Comparison of ENCODE assay signal across 9 cellular contexts in the genomic region with DNA sequence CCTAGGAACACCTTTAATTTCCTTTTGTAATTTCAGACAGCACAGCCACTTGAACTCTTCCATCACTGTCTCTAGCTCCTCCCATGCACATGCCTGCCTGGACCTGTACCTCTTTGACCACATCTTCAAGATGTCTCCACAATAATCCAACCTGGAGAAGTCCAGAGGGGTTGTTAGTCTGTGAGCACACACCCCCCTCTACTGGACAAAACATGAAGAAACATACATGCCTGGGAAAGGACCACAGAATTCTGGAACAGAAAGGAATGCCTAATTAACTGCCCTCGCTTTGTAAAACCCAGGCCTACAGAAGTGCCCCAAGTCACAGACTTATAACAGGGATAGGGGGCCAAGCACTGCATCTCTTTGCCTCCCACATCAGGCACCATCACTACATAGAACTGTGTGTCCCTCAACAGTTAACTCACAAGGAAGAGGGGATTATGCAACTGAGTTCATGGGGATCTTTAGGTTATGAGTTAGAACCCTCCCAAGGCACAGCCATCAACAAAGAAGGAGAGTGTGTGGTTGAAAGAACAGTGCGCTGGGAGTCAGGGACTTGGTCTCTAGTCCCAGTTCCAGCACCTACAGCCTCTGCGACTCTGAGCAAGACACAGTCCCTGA.
DNase-seq lines count a peak whose midpoint lies in the region; ATAC-seq lines count a peak whose summit lies in the region.
"Had no signal": no experiment of that assay in that cellular context is flagged by ENCODE, and none has a peak within 500 bp of the region (broad histone marks: within the 10 kb centered on the region; RNA-seq: fewer than 3 reads in every experiment).

No MANE protein-coding gene starts in this region.

- peak; percentile 21 for DNase-seq in activated CD4-positive, alpha-beta T cell treated with anti-CD3 and anti-CD28 coated beads for 36 hours
- no peak for DNase-seq in activated CD4-positive, alpha-beta T cell treated with anti-CD3 and anti-CD28 coated beads, Interleukin-2, amount 50 U/mL, for 4 hours
- DNase-seq in NAMALWA (ENCODE audit: low spot score) (peak; percentile 52), UCSD-AML1 (lab: John Stamatoyannopoulos, UW; ENCODE audit: unreplicated experiment) (peak; percentile 30), left cardiac atrium (no peak)
- DNase-seq in activated CD8-positive, alpha-beta memory T cell treated with anti-CD3 and anti-CD28 coated beads, Interleukin-2, amount 10 ng/mL, durations not matched to agents 7 days and 5 days, result no peak

- ATAC-seq in activated CD4-positive, alpha-beta T cell treated with anti-CD3 and anti-CD28 coated beads for 36 hours, result peak; percentile 39
- ATAC-seq in left cardiac atrium (peak; percentile 34 to 62), HG03469 (IDR thresholded peaks at IDR 0.05; ENCODE audit: unreplicated experiment) (no peak)
- ATAC-seq in stimulated activated memory B cell treated with anti-CD40 and anti-IgM and Interleukin-4, amounts not matched to agents 10 μg/mL and 1 μg/mL and 100 μg/mL, for 72 hours, result peak; percentile 22
- no peak for ATAC-seq in activated CD8-positive, alpha-beta memory T cell treated with anti-CD3 and anti-CD28 coated beads, Interleukin-2, amount 10 ng/mL, durations not matched to agents 7 days and 5 days

- no peak overlapping the region for H3K4me3 Mint-ChIP-seq in activated CD4-positive, alpha-beta T cell treated with anti-CD3 and anti-CD28 coated beads for 36 hours
- H3K4me3 Mint-ChIP-seq in stimulated activated memory B cell treated with anti-CD40 and anti-IgM and Interleukin-4, amounts not matched to agents 10 μg/mL and 1 μg/mL and 100 μg/mL, for 72 hours, result no peak overlapping the region
- H3K4me3 Mint-ChIP-seq in activated CD8-positive, alpha-beta memory T cell treated with anti-CD3 and anti-CD28 coated beads, Interleukin-2, amount 10 ng/mL, durations not matched to agents 7 days and 5 days, result no peak overlapping the region
- H3K4me3 Mint-ChIP-seq: activated naive CD4-positive, alpha-beta T cell treated with anti-CD3 and anti-CD28 coated beads, Interleukin-2, amount 50 U/mL, for 24 hours had no signal

- peaks cover 1% of the 10 kb centered on the region for H3K4me1 Mint-ChIP-seq in activated CD4-positive, alpha-beta T cell treated with anti-CD3 and anti-CD28 coated beads for 36 hours
- H3K4me1 Mint-ChIP-seq in stimulated activated memory B cell treated with anti-CD40 and anti-IgM and Interleukin-4, amounts not matched to agents 10 μg/mL and 1 μg/mL and 100 μg/mL, for 72 hours, result no peaks in the 10 kb centered on the region
- H3K4me1 Mint-ChIP-seq in activated CD8-positive, alpha-beta memory T cell treated with anti-CD3 and anti-CD28 coated beads, Interleukin-2, amount 10 ng/mL, durations not matched to agents 7 days and 5 days, result no peaks in the 10 kb centered on the region

- H3K27ac Mint-ChIP-seq in activated CD4-positive, alpha-beta T cell treated with anti-CD3 and anti-CD28 coated beads for 36 hours, result no peak overlapping the region
- H3K27ac Mint-ChIP-seq in stimulated activated memory B cell treated with anti-CD40 and anti-IgM and Interleukin-4, amounts not matched to agents 10 μg/mL and 1 μg/mL and 100 μg/mL, for 72 hours, result no peak overlapping the region
- H3K27ac Mint-ChIP-seq in activated CD8-positive, alpha-beta memory T cell treated with anti-CD3 and anti-CD28 coated beads, Interleukin-2, amount 10 ng/mL, durations not matched to agents 7 days and 5 days, result no peak overlapping the region
- H3K27ac Mint-ChIP-seq: activated naive CD4-positive, alpha-beta T cell treated with anti-CD3 and anti-CD28 coated beads, Interleukin-2, amount 50 U/mL, for 24 hours had no signal

- no peaks in the 10 kb centered on the region for H3K27me3 Mint-ChIP-seq in activated CD4-positive, alpha-beta T cell treated with anti-CD3 and anti-CD28 coated beads for 36 hours
- H3K27me3 Mint-ChIP-seq in stimulated activated memory B cell treated with anti-CD40 and anti-IgM and Interleukin-4, amounts not matched to agents 10 μg/mL and 1 μg/mL and 100 μg/mL, for 72 hours, result peaks cover 7% of the 10 kb centered on the region
- H3K27me3 Mint-ChIP-seq in activated CD8-positive, alpha-beta memory T cell treated with anti-CD3 and anti-CD28 coated beads, Interleukin-2, amount 10 ng/mL, durations not matched to agents 7 days and 5 days, result no peaks in the 10 kb centered on the region
- H3K27me3 Mint-ChIP-seq: activated naive CD4-positive, alpha-beta T cell treated with anti-CD3 and anti-CD28 coated beads, Interleukin-2, amount 50 U/mL, for 24 hours had no signal

- POLR2A ChIA-PET in activated CD4-positive, alpha-beta T cell treated with anti-CD3 and anti-CD28 coated beads for 36 hours (lab: Charles Lee), result interaction anchor here (0.6 kb wide), 1 partner anchor 1816 kb away, joined by 8 read pairs; no protein-coding TSS in a partner anchor

- peaks cover 3% of the 10 kb centered on the region for H3K9me3 Mint-ChIP-seq in activated CD4-positive, alpha-beta T cell treated with anti-CD3 and anti-CD28 coated beads for 36 hours (ENCODE audit: low read depth)
- peaks cover 2% of the 10 kb centered on the region for H3K9me3 Mint-ChIP-seq in stimulated activated memory B cell treated with anti-CD40 and anti-IgM and Interleukin-4, amounts not matched to agents 10 μg/mL and 1 μg/mL and 100 μg/mL, for 72 hours
- no peaks in the 10 kb centered on the region for H3K9me3 Mint-ChIP-seq in activated CD8-positive, alpha-beta memory T cell treated with anti-CD3 and anti-CD28 coated beads, Interleukin-2, amount 10 ng/mL, durations not matched to agents 7 days and 5 days (ENCODE audit: low read depth)
- H3K9me3 Mint-ChIP-seq: activated naive CD4-positive, alpha-beta T cell treated with anti-CD3 and anti-CD28 coated beads, Interleukin-2, amount 50 U/mL, for 24 hours had no signal

- intact Hi-C loops in activated CD4-positive, alpha-beta T cell treated with anti-CD3 and anti-CD28 coated beads for 36 hours (cut with DNase I, micrococcal nuclease), result loop anchor here (1.0 to 10.0 kb wide), 4 partner anchors 47 to 468 kb away; no protein-coding TSS in a partner anchor
- intact Hi-C loops in left cardiac atrium (cut with DNase I), result loop anchor here in 1 of 2 donors (2.0 to 5.0 kb wide), 2 partner anchors 44 to 111 kb away; no protein-coding TSS in a partner anchor

- H3K36me3 Mint-ChIP-seq in activated CD4-positive, alpha-beta T cell treated with anti-CD3 and anti-CD28 coated beads for 36 hours (ENCODE audit: low read depth), result no peaks in the 10 kb centered on the region
- H3K36me3 Mint-ChIP-seq in stimulated activated memory B cell treated with anti-CD40 and anti-IgM and Interleukin-4, amounts not matched to agents 10 μg/mL and 1 μg/mL and 100 μg/mL, for 72 hours, result no peaks in the 10 kb centered on the region
- no peaks in the 10 kb centered on the region for H3K36me3 Mint-ChIP-seq in activated CD8-positive, alpha-beta memory T cell treated with anti-CD3 and anti-CD28 coated beads, Interleukin-2, amount 10 ng/mL, durations not matched to agents 7 days and 5 days
- H3K36me3 Mint-ChIP-seq: activated naive CD4-positive, alpha-beta T cell treated with anti-CD3 and anti-CD28 coated beads, Interleukin-2, amount 50 U/mL, for 24 hours had no signal

- CTCF ChIA-PET in activated CD4-positive, alpha-beta T cell treated with anti-CD3 and anti-CD28 coated beads for 36 hours (lab: Charles Lee), result interaction anchor here (0.7 to 4.2 kb wide), 14 partner anchors 8 to 289 kb away, joined by 3 to 48 read pairs (median 3); no protein-coding TSS in a partner anchor
- CTCF ChIA-PET in activated CD8-positive, alpha-beta memory T cell treated with anti-CD3 and anti-CD28 coated beads, Interleukin-2, amount 10 ng/mL, durations not matched to agents 7 days and 5 days (lab: Charles Lee), result interaction anchor here (0.7 to 1.8 kb wide), 4 partner anchors 10 to 120 kb away, joined by 3 to 5 read pairs (median 3); no protein-coding TSS in a partner anchor

Comparison
In these comparisons a context has a peak if more than half of its experiments do, and no peak if none do; other contexts are left out.
1. DNase-seq: peak in activated CD4-positive, alpha-beta T cell treated with anti-CD3 and anti-CD28 coated beads for 36 hours (single experiment), NAMALWA (single experiment) and UCSD-AML1 (single experiment); none in activated CD4-positive, alpha-beta T cell treated with anti-CD3 and anti-CD28 coated beads, Interleukin-2, amount 50 U/mL, for 4 hours (0 of 2), left cardiac atrium (single experiment) and activated CD8-positive, alpha-beta memory T cell treated with anti-CD3 and anti-CD28 coated beads, Interleukin-2, amount 10 ng/mL, durations not matched to agents 7 days and 5 days (single experiment).
2. ATAC-seq: peak in activated CD4-positive, alpha-beta T cell treated with anti-CD3 and anti-CD28 coated beads for 36 hours (single experiment), left cardiac atrium (2 of 2) and stimulated activated memory B cell treated with anti-CD40 and anti-IgM and Interleukin-4, amounts not matched to agents 10 μg/mL and 1 μg/mL and 100 μg/mL, for 72 hours (single experiment); none in activated CD8-positive, alpha-beta memory T cell treated with anti-CD3 and anti-CD28 coated beads, Interleukin-2, amount 10 ng/mL, durations not matched to agents 7 days and 5 days (single experiment) and HG03469 (single experiment).